ENCODE assay signal across 18 cellular contexts in the genomic region with DNA sequence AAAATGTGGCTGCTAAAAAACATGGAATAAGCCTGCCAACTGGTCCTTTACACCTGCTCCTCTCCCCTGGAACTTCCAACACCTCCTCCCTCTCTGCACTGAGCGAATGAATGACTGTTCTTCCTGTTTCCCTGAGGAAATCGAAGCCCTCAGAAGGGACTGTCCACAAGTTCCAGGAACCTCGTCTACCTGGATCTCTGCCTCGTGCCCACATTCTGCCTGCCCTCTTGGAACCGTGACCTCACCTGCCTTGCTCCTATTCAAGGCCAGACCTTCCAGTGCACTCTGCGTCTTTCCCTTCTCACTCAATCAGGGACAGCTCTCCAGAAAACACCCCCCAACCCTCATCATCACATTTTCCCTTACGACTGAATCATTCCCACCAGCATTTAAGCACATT. TPM values are rescaled to one million over a fixed set of nuclear protein-coding genes. Genes with fewer than 3 reads are reported as not detected.
DNase-seq lines count a peak whose midpoint lies in the region; ATAC-seq, FAIRE-seq and TF ChIP-seq lines count a peak whose summit lies in the region.
"Had no signal": no experiment of that assay in that cellular context is flagged by ENCODE, and none has a peak within 500 bp of the region (broad histone marks: within the 10 kb centered on the region; RNA-seq: fewer than 3 reads in every experiment).

No MANE protein-coding gene starts in this region.

- peak overlapping the region in 1 of 3 experiments; percentile 17; a peak in 1 of 6 replicates for H3K4me3 ChIP-seq in HepG2 (replicated peaks in 1 of 3; ENCODE audit: insufficient read depth in 1 of 3, low read depth in 2 of 3, low read length in 3 of 3)
- H3K4me3 ChIP-seq in right lobe of liver, result no peak overlapping the region
- H3K4me3 ChIP-seq in K562, result no peak overlapping the region
- no peak overlapping the region for H3K4me3 ChIP-seq in mucosa of descending colon
- H3K4me3 ChIP-seq in uterus, result no peak overlapping the region
- no peak overlapping the region for H3K4me3 ChIP-seq in Karpas-422 (ENCODE audit: low read length)
- H3K4me3 ChIP-seq: GM12878 had no signal

- BruUV-seq in HepG2 (replicated peaks; lab: Mats Ljungman, UMichigan) (no TSS peak), K562 (replicated peaks; lab: Mats Ljungman, UMichigan) (no TSS peak)

- TF ChIP-seq POLR2A in HepG2 (IDR thresholded peaks at IDR 0.05; ENCODE audit: insufficient read depth in 1 of 2, low read depth in 2 of 2, low read length in 2 of 2) (no peak), right lobe of liver (IDR thresholded peaks at IDR 0.05) (no peak), K562 (conservative IDR thresholded peaks at IDR 0.05) (no peak), uterus (IDR thresholded peaks at IDR 0.05) (no peak)

- no peak for TF ChIP-seq EP300 in HepG2 (IDR thresholded peaks at IDR 0.05; ENCODE audit: low read depth in 2 of 2, low read length in 2 of 2)
- TF ChIP-seq EP300 in HepG2 (CRISPR knock-in tag; IDR thresholded peaks at IDR 0.05; ENCODE audit: borderline replicate concordance), result no peak
- no peak for TF ChIP-seq EP300 in K562 (IDR thresholded peaks at IDR 0.05; ENCODE audit: low read length)

- H3K27ac Mint-ChIP-seq in stimulated activated effector memory CD8-positive, alpha-beta T cell treated with anti-CD3 and anti-CD28 coated beads, Interleukin-12 subunit alpha, Interleukin-12 subunit beta, amount 100 ng/mL, for 72 hours, result peak overlapping the region; percentile 21
- H3K27ac Mint-ChIP-seq: B cell; CD4-positive, alpha-beta T cell had no signal

- TF ChIP-seq CTCF in HepG2 (CRISPR knock-in tag; IDR thresholded peaks at IDR 0.05) (no peak), right lobe of liver (IDR thresholded peaks at IDR 0.05) (no peak), K562 (IDR thresholded peaks at IDR 0.05 in 2 of 3, conservative IDR thresholded peaks at IDR 0.05 in 1 of 3; ENCODE audit: insufficient read depth in 2 of 3, low read depth in 1 of 3, low read length in 3 of 3) (no peak), mucosa of descending colon (IDR thresholded peaks at IDR 0.05) (no peak), uterus (IDR thresholded peaks at IDR 0.05) (no peak)

- TF ChIP-seq RAD21 in HepG2 (CRISPR knock-in tag; IDR thresholded peaks at IDR 0.05), result no peak
- no peak for TF ChIP-seq RAD21 in K562 (CRISPR knock-in tag; conservative IDR thresholded peaks at IDR 0.05 in 1 of 2, IDR thresholded peaks at IDR 0.05 in 1 of 2)

- POLR2A ChIA-PET in HepG2 (lab: Yijun Ruan, JAX), result no interaction called here
- POLR2A ChIA-PET in K562 (lab: Yijun Ruan, JAX), result interaction anchor here (1.0 kb wide), 1 partner anchor 13 kb away, joined by 5 read pairs; no protein-coding TSS in a partner anchor

- 21% methylated on average over 7 of the region's 7 CpGs for WGBS in HepG2 (ENCODE audit: low lambda C conversion rate)
- WGBS in right lobe of liver (ENCODE audit: insufficient coverage, low coverage, low lambda C conversion rate, missing lambda C conversion rate), result 58% methylated on average over 6 of the region's 7 CpGs
- WGBS in K562 (ENCODE audit: insufficient coverage, low coverage, missing lambda C conversion rate), result 68% methylated on average over 6 of the region's 7 CpGs

- H3K4me3 Mint-ChIP-seq in stimulated activated effector memory CD8-positive, alpha-beta T cell treated with anti-CD3 and anti-CD28 coated beads, Interleukin-12 subunit alpha, Interleukin-12 subunit beta, amount 100 ng/mL, for 72 hours, result no peak overlapping the region
- H3K4me3 Mint-ChIP-seq: B cell; CD4-positive, alpha-beta T cell had no signal

- H2AFZ ChIP-seq in HepG2 (ENCODE audit: low read length) (peak overlapping the region; percentile 65), K562 (ENCODE audit: low read depth, low read length) (peak overlapping the region; percentile 49; the same call in 1 of the 2 replicates), Karpas-422 (ENCODE audit: low read length) (no peak overlapping the region)

- H3K27me3 ChIP-seq in HepG2 (ENCODE audit: control insufficient read depth in 1 of 2, insufficient read depth in 2 of 2, low read length in 2 of 2) (no peaks in the 10 kb centered on the region; a peak in 2 of 5 replicates), right lobe of liver (no peaks in the 10 kb centered on the region), K562 (ENCODE audit: control insufficient read depth in 2 of 2, insufficient read depth in 2 of 2, low read length in 2 of 2) (no peaks in the 10 kb centered on the region), uterus (no peaks in the 10 kb centered on the region), Karpas-422 (ENCODE audit: low read length) (no peaks in the 10 kb centered on the region; the same call in 1 of the 2 replicates)

- intact Hi-C loops in HepG2 (cut with micrococcal nuclease; ENCODE audit: unreplicated experiment), result no loop called here
- intact Hi-C loops in right lobe of liver (cut with DNase I), result no loop called here
- intact Hi-C loops in K562 (cut with micrococcal nuclease), result no loop called here
- intact Hi-C loops in mucosa of descending colon (cut with DNase I, micrococcal nuclease), result no loop called here
- intact Hi-C loops in uterus (cut with DNase I; ENCODE audit: low total_unique reads), result no loop called here

- H3K9me1 ChIP-seq in K562 (ENCODE audit: control insufficient read depth, insufficient read depth, low read length), result no peaks in the 10 kb centered on the region

- DNase-seq in HepG2 (ENCODE audit: low spot score), result no peak
- no peak for DNase-seq in right lobe of liver
- DNase-seq in K562 (ENCODE audit: extremely low read depth in 1 of 4, low spot score in 3 of 4), result no peak
- DNase-seq in mucosa of descending colon, result peak; percentile 44 to 76 (median 53)
- no peak for DNase-seq in stimulated activated effector memory CD8-positive, alpha-beta T cell treated with anti-CD3 and anti-CD28 coated beads, Interleukin-12 subunit alpha, Interleukin-12 subunit beta, amount 100 ng/mL, for 72 hours (ENCODE audit: low spot score in 2 of 2)
- no peak for DNase-seq in uterus
- no peak for DNase-seq in Karpas-422
- DNase-seq in D341Med (ENCODE audit: low spot score), result no peak
- DNase-seq: C1 segment of cervical spinal cord; Calu3; CD4-positive, alpha-beta T cell; DMS79; HCEC 1CT had no signal

- peaks cover 6% of the 10 kb centered on the region for H3K36me3 Mint-ChIP-seq in stimulated activated effector memory CD8-positive, alpha-beta T cell treated with anti-CD3 and anti-CD28 coated beads, Interleukin-12 subunit alpha, Interleukin-12 subunit beta, amount 100 ng/mL, for 72 hours

- no peak overlapping the region for H3K9ac ChIP-seq in HepG2 (ENCODE audit: insufficient read depth, low read depth, low read length)
- no peak overlapping the region for H3K9ac ChIP-seq in K562 (ENCODE audit: insufficient read depth in 1 of 2, low read depth in 2 of 2, low read length in 2 of 2)
- no peak overlapping the region for H3K9ac ChIP-seq in Karpas-422 (ENCODE audit: low read length)

- H3K27ac ChIP-seq in HepG2 (ENCODE audit: extremely low read length, insufficient read depth, low read length) (no peak overlapping the region), right lobe of liver (no peak overlapping the region), K562 (ENCODE audit: extremely low read depth, low read depth, low read length) (no peak overlapping the region), uterus (no peak overlapping the region), Karpas-422 (ENCODE audit: low read length) (no peak overlapping the region)

- no peaks in the 10 kb centered on the region for H3K9me3 ChIP-seq in HepG2 (ENCODE audit: low read length)
- no peaks in the 10 kb centered on the region for H3K9me3 ChIP-seq in right lobe of liver
- no peaks in the 10 kb centered on the region for H3K9me3 ChIP-seq in K562 (replicated peaks; ENCODE audit: control insufficient read depth, insufficient read depth, low read depth, low read length)
- H3K9me3 ChIP-seq in mucosa of descending colon, result no peaks in the 10 kb centered on the region
- H3K9me3 ChIP-seq in uterus, result no peaks in the 10 kb centered on the region
- H3K9me3 ChIP-seq in Karpas-422 (ENCODE audit: low read length), result no peaks in the 10 kb centered on the region

- no peaks in the 10 kb centered on the region for H3K9me2 ChIP-seq in Karpas-422 (replicated peaks; ENCODE audit: insufficient read depth, low read length)

- H3K36me3 ChIP-seq in HepG2 (replicated peaks in 1 of 2; ENCODE audit: control insufficient read depth in 1 of 2, insufficient read depth in 2 of 2, low read length in 2 of 2) (no peaks in the 10 kb centered on the region), right lobe of liver (no peaks in the 10 kb centered on the region), K562 (ENCODE audit: control insufficient read depth, insufficient read depth, low read length) (no peaks in the 10 kb centered on the region), mucosa of descending colon (ENCODE audit: low read depth) (no peaks in the 10 kb centered on the region), uterus (no peaks in the 10 kb centered on the region), Karpas-422 (ENCODE audit: insufficient read depth, low read length) (no peaks in the 10 kb centered on the region)

- H3K9me3 Mint-ChIP-seq in stimulated activated effector memory CD8-positive, alpha-beta T cell treated with anti-CD3 and anti-CD28 coated beads, Interleukin-12 subunit alpha, Interleukin-12 subunit beta, amount 100 ng/mL, for 72 hours, result no peaks in the 10 kb centered on the region
- H3K9me3 Mint-ChIP-seq: CD4-positive, alpha-beta T cell had no signal

- H3K4me2 ChIP-seq in HepG2 (ENCODE audit: low read depth, low read length) (peak overlapping the region; percentile 25; the same call in 1 of the 2 replicates), K562 (ENCODE audit: insufficient read depth, low read length) (no peak overlapping the region), Karpas-422 (ENCODE audit: low read depth, low read length, poor library complexity, severe bottlenecking) (no peak overlapping the region)

- FAIRE-seq in HepG2 (lab: Jason Lieb, UNC) (no peak), K562 (lab: Jason Lieb, UNC) (no peak)
- FAIRE-seq: A204.1, GM12878, GM18507, HTR-8/SVneo had no signal

- no peak for ATAC-seq in HepG2
- no peak for ATAC-seq in right lobe of liver
- ATAC-seq in K562, result no peak
- ATAC-seq in mucosa of descending colon, result peak; percentile 55
- ATAC-seq in stimulated activated effector memory CD8-positive, alpha-beta T cell treated with anti-CD3 and anti-CD28 coated beads, Interleukin-12 subunit alpha, Interleukin-12 subunit beta, amount 100 ng/mL, for 72 hours, result no peak
- ATAC-seq: GM12878 had no signal

- H3K4me1 ChIP-seq in HepG2 (ENCODE audit: insufficient read depth, low read length) (peaks cover 44% of the 10 kb centered on the region), right lobe of liver (no peaks in the 10 kb centered on the region), K562 (replicated peaks in 1 of 2; ENCODE audit: control insufficient read depth in 2 of 2, insufficient read depth in 2 of 2, low read length in 2 of 2) (peaks cover 5 to 13% of the 10 kb centered on the region in 2 experiments; a peak in 4 of 5 replicates), mucosa of descending colon (ENCODE audit: low read depth) (peaks cover 15% of the 10 kb centered on the region), uterus (no peaks in the 10 kb centered on the region), Karpas-422 (ENCODE audit: low read length) (peaks cover 11% of the 10 kb centered on the region)

- CTCF ChIA-PET in HepG2 (lab: Yijun Ruan, JAX; ENCODE audit: low intra/inter-chr PET ratio, low total read pairs) (no interaction called here), K562 (lab: Yijun Ruan, JAX; ENCODE audit: low intra/inter-chr PET ratio) (no interaction called here)

- in situ Hi-C loops in HepG2 (cut with HindIII; ENCODE audit: extremely low pct_ligation_motif_present, low pct_unique_long_range_greater_than_20kb), result no loop called here
- in situ Hi-C loops in K562 (cut with MboI), result loop anchor here (5.0 kb wide), 1 partner anchor 41 kb away; no protein-coding TSS in a partner anchor

- H3K4me1 Mint-ChIP-seq in stimulated activated effector memory CD8-positive, alpha-beta T cell treated with anti-CD3 and anti-CD28 coated beads, Interleukin-12 subunit alpha, Interleukin-12 subunit beta, amount 100 ng/mL, for 72 hours, result peaks cover 18% of the 10 kb centered on the region

- H4K20me1 ChIP-seq in HepG2 (ENCODE audit: insufficient read depth, low read length) (no peaks in the 10 kb centered on the region), K562 (replicated peaks; ENCODE audit: control insufficient read depth, insufficient read depth, low read length) (no peaks in the 10 kb centered on the region), Karpas-422 (ENCODE audit: insufficient read depth, low read depth, low read length) (no peaks in the 10 kb centered on the region)

- H3K79me2 ChIP-seq in HepG2 (ENCODE audit: insufficient read depth, low read length) (peaks cover 3% of the 10 kb centered on the region), K562 (ENCODE audit: control insufficient read depth, insufficient read depth, low read length) (peaks cover 11% of the 10 kb centered on the region), Karpas-422 (ENCODE audit: low read length) (peaks cover 3% of the 10 kb centered on the region)

RNA-seq across cellular contexts. Expression of a gene that starts 4.4 kb away (rescaled TPM):
- 45.3 and 59.5 TPM in 2 replicates for total RNA-seq in HepG2 (2016; rRNA removed; fragmentation: Illumina TruSeq; extraction: Trizol)
- 9.2 and 9.7 TPM in 2 replicates for total RNA-seq in HepG2 (2016; cell fraction: cytosol; rRNA removed; fragmentation: Illumina TruSeq; extraction: Trizol; ENCODE audit: low read depth)
- total RNA-seq in HepG2 (2016; cell fraction: insoluble cytoplasmic fraction; rRNA removed; fragmentation: Illumina TruSeq; extraction: Trizol), result 46.6 and 55.2 TPM in 2 replicates
- 21.6 and 23.9 TPM in 2 replicates for total RNA-seq in HepG2 (2016; cell fraction: membrane; rRNA removed; fragmentation: Illumina TruSeq; extraction: Trizol)
- 33.9 and 39.0 TPM in 2 replicates for total RNA-seq in HepG2 (2016; cell fraction: nucleus; rRNA removed; fragmentation: Illumina TruSeq; extraction: Trizol)
- polyA plus RNA-seq in HepG2 (2011; rRNA removed), result 18.8 and 19.3 TPM in 2 replicates
- polyA plus RNA-seq in HepG2 (2011; cell fraction: cytosol; rRNA removed), result 8.2 and 15.0 TPM in 2 replicates
- 10.7 and 15.8 TPM in 2 replicates for polyA plus RNA-seq in HepG2 (2011; cell fraction: nucleus; rRNA removed)
- 26.1 and 26.8 TPM in 2 replicates for polyA plus RNA-seq in HepG2 (2012)
- polyA plus RNA-seq in HepG2 (2016; cell fraction: cytosol; fragmentation: Illumina TruSeq; extraction: Trizol; ENCODE audit: low read depth), result 2.2 and 2.5 TPM in 2 replicates
- polyA plus RNA-seq in HepG2 (2016; cell fraction: insoluble cytoplasmic fraction; fragmentation: Illumina TruSeq; extraction: Trizol; ENCODE audit: low read depth), result 44.1 and 46.7 TPM in 2 replicates
- polyA plus RNA-seq in HepG2 (2016; cell fraction: membrane; fragmentation: Illumina TruSeq; extraction: Trizol; ENCODE audit: low read depth), result 10.7 and 11.2 TPM in 2 replicates
- 30.1 and 35.6 TPM in 2 replicates for polyA plus RNA-seq in HepG2 (2016; cell fraction: nucleus; fragmentation: Illumina TruSeq; extraction: Trizol; ENCODE audit: insufficient read depth, low read depth)
- 20.0 and 27.9 TPM in 2 replicates for polyA minus RNA-seq in HepG2 (2011; rRNA and poly(A)+ RNA removed; ENCODE audit: low replicate concordance)
- polyA minus RNA-seq in HepG2 (2011; cell fraction: cytosol; rRNA and poly(A)+ RNA removed), result 24.9 and 29.5 TPM in 2 replicates
- 29.0 and 50.4 TPM in 2 replicates for polyA minus RNA-seq in HepG2 (2011; cell fraction: nucleus; rRNA and poly(A)+ RNA removed)
- total RNA-seq in right lobe of liver, result 10 to 100 TPM; 25.3 to 32.4 (median 27.8) TPM
- total RNA-seq in K562 (2011; cell fraction: chromatin; rRNA removed; ENCODE audit: low replicate concordance), result 40.4 and 84.2 TPM in 2 replicates
- 26.8 and 29.9 TPM in 2 replicates for total RNA-seq in K562 (2011; cell fraction: nucleolus; rRNA removed)
- total RNA-seq in K562 (2011; cell fraction: nucleoplasm; rRNA removed), result 50.8 and 86.8 TPM in 2 replicates
- 48.3 and 52.6 TPM in 2 replicates for total RNA-seq in K562 (2014; rRNA removed)
- total RNA-seq in K562 (2014; rRNA removed; fragmentation: Illumina TruSeq; extraction: Trizol), result 70.6 and 78.4 TPM in 2 replicates
- 91.8 and 94.4 TPM in 2 replicates for total RNA-seq in K562 (2015; rRNA removed; fragmentation: Illumina TruSeq; extraction: Trizol)
- total RNA-seq in K562 (2021), result 70.4 and 74.7 TPM in 2 replicates
- polyA plus RNA-seq in K562 (2011; rRNA removed), result 62.8 and 85.9 TPM in 2 replicates
- 21.4 and 31.9 TPM in 2 replicates for polyA plus RNA-seq in K562 (2011; cell fraction: cytosol; rRNA removed)
- polyA plus RNA-seq in K562 (2011; cell fraction: nucleus; rRNA removed), result 30.5 and 39.5 TPM in 2 replicates
- polyA plus RNA-seq in K562 (2012), result 51.1 and 51.6 TPM in 2 replicates
- polyA plus RNA-seq in K562 (2014; fragmentation: Illumina TruSeq; extraction: Trizol), result 66.0 and 70.1 TPM in 2 replicates
- polyA plus RNA-seq in K562 (2014; fragmentation: Nextera tagmentation; extraction: Ambion mirVana), result 10 to 100 TPM; 27.2 to 37.4 TPM
- 51.8 and 52.8 TPM in 2 replicates for polyA plus RNA-seq in K562 (2014; rRNA removed)
- polyA minus RNA-seq in K562 (2011; rRNA and poly(A)+ RNA removed), result 113 and 122 TPM in 2 replicates
- polyA minus RNA-seq in K562 (2011; cell fraction: cytosol; rRNA and poly(A)+ RNA removed), result 46.9 and 70.5 TPM in 2 replicates
- 28.0 and 46.1 TPM in 2 replicates for polyA minus RNA-seq in K562 (2011; cell fraction: nucleus; rRNA and poly(A)+ RNA removed)
- total RNA-seq in mucosa of descending colon, result 100 to 1,000 TPM; 112 to 155 (median 115) TPM
- 100 to 1,000 TPM in 1 of 4 donors, 10 to 100 TPM in 3; 33.6 to 121 (median 78.0) TPM for total RNA-seq in uterus
- 45.5 and 89.3 TPM in 2 replicates for total RNA-seq in Karpas-422 (2014; rRNA removed; shearing (Covaris generic); ENCODE audit: low replicate concordance)

Comparison
In these comparisons a context has a peak if more than half of its experiments do, and no peak if none do; other contexts are left out.
1. DNase-seq: peak in mucosa of descending colon (3 of 3); none in HepG2 (single experiment), right lobe of liver (0 of 3), K562 (0 of 4), stimulated activated effector memory CD8-positive, alpha-beta T cell treated with anti-CD3 and anti-CD28 coated beads, Interleukin-12 subunit alpha, Interleukin-12 subunit beta, amount 100 ng/mL, for 72 hours (0 of 2), uterus (0 of 2), Karpas-422 (single experiment) and D341Med (single experiment).